In the genomic region with DNA sequence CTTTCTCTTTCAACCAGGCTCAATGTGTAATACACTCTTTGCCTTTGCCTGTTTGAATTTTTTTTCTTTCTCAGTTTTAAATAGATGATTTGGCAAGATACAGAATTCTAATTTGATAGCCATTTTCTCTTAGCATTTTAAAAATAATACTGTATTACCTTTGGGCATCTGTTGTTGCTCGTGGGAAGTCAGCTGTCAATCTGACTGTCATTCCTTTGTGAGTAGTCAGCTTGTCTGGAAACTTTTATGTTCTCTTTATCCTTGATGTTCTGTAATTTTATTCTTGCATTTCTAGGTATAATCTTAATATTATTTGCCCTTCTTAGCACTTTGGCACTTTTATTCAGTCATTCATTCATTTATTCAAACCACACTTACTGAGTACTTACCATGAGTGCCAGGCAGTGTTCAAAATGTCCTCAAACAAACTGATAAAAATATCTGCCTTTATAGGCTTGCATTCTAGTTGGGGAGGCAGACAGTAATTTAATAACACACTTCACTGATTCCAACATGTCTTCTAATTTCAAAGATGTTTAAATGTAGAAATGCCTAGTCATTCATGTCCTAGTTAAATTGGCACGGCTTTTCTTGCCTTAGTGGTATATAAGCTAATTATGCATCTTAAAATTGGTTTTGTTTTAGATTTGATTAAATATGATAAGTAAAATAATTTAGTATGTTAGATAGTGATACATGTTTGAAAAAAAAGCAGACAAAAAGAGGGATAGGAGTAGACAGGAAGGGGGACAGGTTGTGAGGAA, we compare ENCODE assay signal across 9 cellular contexts. TPM values are rescaled to one million over a fixed set of nuclear protein-coding genes. Genes with fewer than 3 reads are reported as not detected.
A peak's percentile ranks its signal among the peaks of the same experiment; 100 is the strongest.
DNase-seq lines count a peak whose midpoint lies in the region; ATAC-seq and TF ChIP-seq lines count a peak whose summit lies in the region.
"Had no signal": no experiment of that assay in that cellular context is flagged by ENCODE, and none has a peak within 500 bp of the region (broad histone marks: within the 10 kb centered on the region; RNA-seq: fewer than 3 reads in every experiment).

No MANE protein-coding gene starts in this region.

- peak overlapping the region; percentile 88 for H3K4me3 Mint-ChIP-seq in activated naive CD8-positive, alpha-beta T cell treated with anti-CD3 and anti-CD28 coated beads, Interleukin-2, amount 10 ng/mL, durations not matched to agents 7 days and 5 days

- POLR2A ChIA-PET in activated naive CD8-positive, alpha-beta T cell treated with anti-CD3 and anti-CD28 coated beads, Interleukin-2, amount 10 ng/mL, durations not matched to agents 7 days and 5 days (lab: Charles Lee), result no interaction called here

- peaks cover 34% of the 10 kb centered on the region for H3K4me1 Mint-ChIP-seq in activated naive CD8-positive, alpha-beta T cell treated with anti-CD3 and anti-CD28 coated beads, Interleukin-2, amount 10 ng/mL, durations not matched to agents 7 days and 5 days

- H3K27ac ChIP-seq in heart left ventricle (peak overlapping the region in 3 of 12 donors; percentile 15 to 20 (median 16)), liver (ENCODE audit: low read depth in 1 of 2, low read length in 2 of 2) (no peak overlapping the region), upper lobe of left lung (peak overlapping the region in 1 of 4 donors; percentile 25)

- DNase-seq in heart left ventricle, result no peak
- no peak for DNase-seq in cardiac septum (ENCODE audit: low spot score)
- DNase-seq in activated naive CD8-positive, alpha-beta T cell treated with anti-CD3 and anti-CD28 coated beads, Interleukin-2, amount 10 ng/mL, durations not matched to agents 7 days and 5 days, result no peak
- no peak for DNase-seq in upper lobe of left lung
- DNase-seq in NCI-H82 treated with DMSO at 0.1 percent for 48 hours (lab: John Stamatoyannopoulos, UW; ENCODE audit: unreplicated experiment), result no peak
- DNase-seq in kidney glomerular epithelial cell (lab: John Stamatoyannopoulos, UW), result no peak
- DNase-seq: DMS79 had no signal

- H3K36me3 ChIP-seq in heart left ventricle, result peaks cover 0 to 61% (median 43%) of the 10 kb centered on the region in 9 donors
- H3K36me3 ChIP-seq in liver (ENCODE audit: control insufficient read depth in 4 of 4, insufficient read depth in 3 of 4, low read depth in 1 of 4, low read length in 3 of 4), result peaks cover 1 to 16% (median 5%) of the 10 kb centered on the region in 4 donors
- H3K36me3 ChIP-seq in upper lobe of left lung, result peaks cover 3 to 47% (median 12%) of the 10 kb centered on the region in 4 donors

- no peak for TF ChIP-seq POLR2A in heart left ventricle (IDR thresholded peaks at IDR 0.05)
- no peak for TF ChIP-seq POLR2A in upper lobe of left lung (IDR thresholded peaks at IDR 0.05)

- H3K27me3 ChIP-seq in heart left ventricle, result no peaks in the 10 kb centered on the region
- no peaks in the 10 kb centered on the region for H3K27me3 ChIP-seq in liver (ENCODE audit: control insufficient read depth in 4 of 4, insufficient read depth in 4 of 4, low read length in 3 of 4)
- H3K27me3 ChIP-seq in upper lobe of left lung, result no peaks in the 10 kb centered on the region

- no peak for TF ChIP-seq EP300 in upper lobe of left lung (IDR thresholded peaks at IDR 0.05)

- no peak for TF ChIP-seq RAD21 in liver (IDR thresholded peaks at IDR 0.05)

- H3K27me3 Mint-ChIP-seq in activated naive CD8-positive, alpha-beta T cell treated with anti-CD3 and anti-CD28 coated beads, Interleukin-2, amount 10 ng/mL, durations not matched to agents 7 days and 5 days, result no peaks in the 10 kb centered on the region

- 57 to 62% (median 59%) methylated on average over 2 of the region's 2 CpGs for WGBS in heart left ventricle, 4 donors
- WGBS in liver, result 66% methylated on average over 2 of the region's 2 CpGs
- WGBS in upper lobe of left lung, 2 donors, result 49% methylated on average over 2 of the region's 2 CpGs

- H3K9me3 Mint-ChIP-seq in activated naive CD8-positive, alpha-beta T cell treated with anti-CD3 and anti-CD28 coated beads, Interleukin-2, amount 10 ng/mL, durations not matched to agents 7 days and 5 days, result no peaks in the 10 kb centered on the region

- H3K9me3 ChIP-seq in heart left ventricle (no peaks in the 10 kb centered on the region), liver (ENCODE audit: control insufficient read depth in 4 of 4, low read length in 3 of 4) (no peaks in the 10 kb centered on the region), upper lobe of left lung (no peaks in the 10 kb centered on the region)

- intact Hi-C loops in heart left ventricle (cut with DNase I) (no loop called here), cardiac septum (cut with DNase I) (no loop called here)

- H3K4me1 ChIP-seq in heart left ventricle (peaks cover 0 to 67% (median 52%) of the 10 kb centered on the region in 12 donors), liver (ENCODE audit: control insufficient read depth in 4 of 4, insufficient read depth in 4 of 4, low read length in 3 of 4) (peaks cover 5 to 32% (median 23%) of the 10 kb centered on the region in 4 donors), upper lobe of left lung (peaks cover 37 to 47% (median 41%) of the 10 kb centered on the region in 4 donors)

- peaks cover 28% of the 10 kb centered on the region for H3K36me3 Mint-ChIP-seq in activated naive CD8-positive, alpha-beta T cell treated with anti-CD3 and anti-CD28 coated beads, Interleukin-2, amount 10 ng/mL, durations not matched to agents 7 days and 5 days

- H3K27ac Mint-ChIP-seq in activated naive CD8-positive, alpha-beta T cell treated with anti-CD3 and anti-CD28 coated beads, Interleukin-2, amount 10 ng/mL, durations not matched to agents 7 days and 5 days, result peak overlapping the region; percentile 49

- H3K9ac ChIP-seq in liver (ENCODE audit: low read depth in 1 of 2, low read length in 2 of 2), result peak overlapping the region in 1 of 2 donors; percentile 62

- ATAC-seq in heart left ventricle (no peak), upper lobe of left lung (ENCODE audit: low FRiP score in 2 of 2) (no peak), esophagus mucosa (no peak)
- no peak for ATAC-seq in activated naive CD8-positive, alpha-beta T cell treated with anti-CD3 and anti-CD28 coated beads, Interleukin-2, amount 10 ng/mL, durations not matched to agents 7 days and 5 days (ENCODE audit: low read depth)

- H3K4me3 ChIP-seq in heart left ventricle (peak overlapping the region in 8 of 12 donors; percentile 83 to 93 (median 89)), liver (ENCODE audit: low read depth in 1 of 3, low read length in 3 of 3) (peak overlapping the region in 2 of 3 donors; percentile 18 to 55), upper lobe of left lung (peak overlapping the region in 3 of 4 donors; percentile 61 to 76 (median 70))

- no peak for TF ChIP-seq CTCF in heart left ventricle (IDR thresholded peaks at IDR 0.05)
- no peak for TF ChIP-seq CTCF in liver (IDR thresholded peaks at IDR 0.05; ENCODE audit: low read depth, low read length, missing input control)
- no peak for TF ChIP-seq CTCF in upper lobe of left lung (IDR thresholded peaks at IDR 0.05)

TF ChIP-seq in liver, 16 proteins besides CTCF, POLR2A, EP300 and RAD21:
- TF ChIP-seq FOXA2 (IDR thresholded peaks at IDR 0.05), result no peak
- TF ChIP-seq NR2F2 (IDR thresholded peaks at IDR 0.05), result no peak
- TF ChIP-seq, protein P1, sequence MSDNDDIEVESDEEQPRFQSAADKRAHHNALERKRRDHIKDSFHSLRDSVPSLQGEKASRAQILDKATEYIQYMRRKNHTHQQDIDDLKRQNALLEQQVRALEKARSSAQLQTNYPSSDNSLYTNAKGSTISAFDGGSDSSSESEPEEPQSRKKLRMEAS (IDR thresholded peaks at IDR 0.05), result no peak
- TF ChIP-seq EGR1 (IDR thresholded peaks at IDR 0.05; ENCODE audit: low read depth in 2 of 2), result no peak
- no peak for TF ChIP-seq HNF4A (conservative IDR thresholded peaks at IDR 0.05)
- TF ChIP-seq HNF4G (IDR thresholded peaks at IDR 0.05), result no peak
- TF ChIP-seq RXRA (IDR thresholded peaks at IDR 0.05), result no peak
- no peak for TF ChIP-seq JUND (IDR thresholded peaks at IDR 0.05)

RNA-seq across cellular contexts. Expression of a gene that starts 3.8 kb away (rescaled TPM):
- total RNA-seq in heart left ventricle (10 to 100 TPM; 16.5 to 29.6 (median 20.4) TPM), cardiac septum (18.7 TPM), liver (10 to 100 TPM; 24.5 to 36.1 TPM), upper lobe of left lung (10 to 100 TPM; 14.7 to 41.7 (median 23.4) TPM), esophagus mucosa (12.9 TPM)
- polyA plus RNA-seq in heart left ventricle (10 to 100 TPM in 1 of 2 donors, 1 to 10 TPM in 1; 3.8 to 29.7 TPM), liver (10 to 100 TPM in 1 of 2 donors, 1 to 10 TPM in 1; 6.1 to 11.9 TPM)
- total RNA-seq in activated naive CD8-positive, alpha-beta T cell treated with anti-CD3 and anti-CD28 coated beads, Interleukin-2, amount 10 ng/mL, durations not matched to agents 7 days and 5 days, result 10 to 100 TPM; 23.7 to 24.2 TPM

Comparison
In these comparisons a context has a peak if more than half of its experiments do, and no peak if none do; other contexts are left out.
1. H3K4me3 ChIP-seq: peak in every context shown above with its lines; median percentile 89 in heart left ventricle; 70 in upper lobe of left lung; 36 in liver.